In genomic region chr18:13579874-13580273, GRCh38 we compare ENCODE assay signal across 1 cellular context.
TF ChIP-seq lines count a peak whose summit lies in the region.

No MANE protein-coding gene starts in this region.

TF ChIP-seq in GM23338, 12 proteins besides CTCF, POLR2A, EP300 and RAD21 (continued from another document):
- TF ChIP-seq ETS1 (IDR thresholded peaks at IDR 0.05): no peak
- no peak for TF ChIP-seq NANOG (IDR thresholded peaks at IDR 0.05; ENCODE audit: borderline replicate concordance)
- TF ChIP-seq EZH2 (IDR thresholded peaks at IDR 0.05; ENCODE audit: low read depth, unreplicated experiment): no peak
- TF ChIP-seq STAT1 (IDR thresholded peaks at IDR 0.05; ENCODE audit: unreplicated experiment): no peak
- no peak for TF ChIP-seq JUNB (IDR thresholded peaks at IDR 0.05; ENCODE audit: unreplicated experiment)
- TF ChIP-seq REST (IDR thresholded peaks at IDR 0.05; ENCODE audit: unreplicated experiment): no peak
- no peak for TF ChIP-seq EZH2phosphoT487 (IDR thresholded peaks at IDR 0.05; ENCODE audit: unreplicated experiment)
